Comparison of ENCODE assay signal across 9 cellular contexts in the genomic region with DNA sequence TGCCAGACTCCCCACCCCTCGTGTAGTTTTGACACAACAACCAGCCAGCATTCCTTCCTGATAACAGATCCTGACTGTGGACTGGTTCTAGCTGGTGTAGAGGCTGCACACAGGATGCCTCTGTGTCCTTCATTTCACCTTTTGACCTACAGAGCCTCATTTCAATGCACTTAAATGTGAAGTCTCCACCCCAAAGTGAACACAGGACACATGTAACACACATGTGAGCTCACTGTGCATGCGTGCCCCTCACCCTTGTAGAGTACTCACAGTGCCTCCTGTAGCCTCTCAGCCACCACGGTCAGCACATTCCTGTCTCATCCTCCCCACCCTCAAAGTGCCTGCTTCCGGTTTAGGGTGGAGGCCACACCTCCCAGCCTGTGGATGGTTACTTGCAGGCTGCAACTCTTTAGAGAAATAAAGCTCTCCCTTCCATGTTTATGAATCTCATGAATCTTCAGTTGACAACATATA.
A peak's percentile ranks its signal among the peaks of the same experiment; 100 is the strongest.
DNase-seq lines count a peak whose midpoint lies in the region; TF ChIP-seq lines count a peak whose summit lies in the region.
"Had no signal": no experiment of that assay in that cellular context is flagged by ENCODE, and none has a peak within 500 bp of the region (broad histone marks: within the 10 kb centered on the region; RNA-seq: fewer than 3 reads in every experiment).

No MANE protein-coding gene starts in this region.

- H3K36me3 ChIP-seq in muscle layer of duodenum (ENCODE audit: control insufficient read depth in 1 of 2, insufficient read depth in 2 of 2, low read length in 2 of 2): no peaks in the 10 kb centered on the region
- H3K36me3 ChIP-seq: brain microvascular endothelial cell had no signal

- CTCF ChIA-PET in HEK293T (lab: Yijun Ruan, JAX): interaction anchor here (1.3 to 2.0 kb wide), 2 partner anchors 13 to 177 kb away, joined by 3 to 5 read pairs; no protein-coding TSS in a partner anchor

- peaks cover 0 to 21% of the 10 kb centered on the region in 2 donors for H3K4me1 ChIP-seq in muscle layer of duodenum (ENCODE audit: control insufficient read depth in 1 of 2, insufficient read depth in 2 of 2, low read length in 2 of 2)

- peak overlapping the region; percentile 7 for H3K27ac ChIP-seq in muscle layer of duodenum (ENCODE audit: low read length)
- H3K27ac ChIP-seq: brain microvascular endothelial cell had no signal

- no peak overlapping the region for H3K4me3 ChIP-seq in muscle layer of duodenum (ENCODE audit: low read depth in 1 of 2, low read length in 2 of 2)

- POLR2A ChIA-PET in HEK293T (lab: Yijun Ruan, JAX): interaction anchor here (0.8 to 1.1 kb wide), 2 partner anchors 15 to 50 kb away, joined by 3 to 4 read pairs; no protein-coding TSS in a partner anchor

- H3K9me3 ChIP-seq in muscle layer of duodenum (ENCODE audit: control insufficient read depth in 1 of 2, low read length in 2 of 2): no peaks in the 10 kb centered on the region

- DNase-seq in EH (ENCODE audit: low read depth) (peak; percentile 25), NAMALWA (ENCODE audit: low spot score) (peak; percentile 56), astrocyte of the hippocampus (ENCODE audit: low read depth, low spot score) (peak; percentile 23), HEK293T (ENCODE audit: extremely low spot score) (no peak), NCI-H146 (lab: John Stamatoyannopoulos, UW) (no peak), NCI-H345 treated with DMSO at 0.1 percent for 48 hours (lab: John Stamatoyannopoulos, UW; ENCODE audit: unreplicated experiment) (no peak), hippocampal formation (lab: John Stamatoyannopoulos, UW) (no peak)
- DNase-seq: brain microvascular endothelial cell had no signal

- H3K27me3 ChIP-seq in muscle layer of duodenum (ENCODE audit: low read depth, low read length): no peaks in the 10 kb centered on the region

TF ChIP-seq in HEK293T, 16 proteins besides CTCF, POLR2A, EP300 and RAD21:
- no peak for TF ChIP-seq BHLHE40 (IDR thresholded peaks at IDR 0.05; ENCODE audit: borderline replicate concordance)
- TF ChIP-seq TARDBP (IDR thresholded peaks at IDR 0.05): no peak
- TF ChIP-seq FOXM1 (IDR thresholded peaks at IDR 0.05; ENCODE audit: borderline replicate concordance): no peak
- TF ChIP-seq SP1 (IDR thresholded peaks at IDR 0.05): no peak
- TF ChIP-seq SUZ12 (IDR thresholded peaks at IDR 0.05): no peak
- no peak for TF ChIP-seq FOXA1 (IDR thresholded peaks at IDR 0.05)
- TF ChIP-seq FOXK2 (IDR thresholded peaks at IDR 0.05): no peak
- TF ChIP-seq ARNT (IDR thresholded peaks at IDR 0.05): no peak
- TF ChIP-seq CTBP1 (IDR thresholded peaks at IDR 0.05; ENCODE audit: borderline replicate concordance): no peak
- TF ChIP-seq, protein P1, sequence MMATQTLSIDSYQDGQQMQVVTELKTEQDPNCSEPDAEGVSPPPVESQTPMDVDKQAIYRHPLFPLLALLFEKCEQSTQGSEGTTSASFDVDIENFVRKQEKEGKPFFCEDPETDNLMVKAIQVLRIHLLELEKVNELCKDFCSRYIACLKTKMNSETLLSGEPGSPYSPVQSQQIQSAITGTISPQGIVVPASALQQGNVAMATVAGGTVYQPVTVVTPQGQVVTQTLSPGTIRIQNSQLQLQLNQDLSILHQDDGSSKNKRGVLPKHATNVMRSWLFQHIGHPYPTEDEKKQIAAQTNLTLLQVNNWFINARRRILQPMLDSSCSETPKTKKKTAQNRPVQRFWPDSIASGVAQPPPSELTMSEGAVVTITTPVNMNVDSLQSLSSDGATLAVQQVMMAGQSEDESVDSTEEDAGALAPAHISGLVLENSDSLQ (IDR thresholded peaks at IDR 0.05): no peak
- TF ChIP-seq HDGF (IDR thresholded peaks at IDR 0.05; ENCODE audit: borderline replicate concordance): no peak

Comparison
In these comparisons a context has a peak if more than half of its experiments do, and no peak if none do; other contexts are left out.
1. DNase-seq: peak in EH (single experiment), NAMALWA (single experiment) and astrocyte of the hippocampus (single experiment); none in HEK293T (single experiment), NCI-H146 (single experiment), NCI-H345 treated with DMSO at 0.1 percent for 48 hours (single experiment) and hippocampal formation (0 of 2).